In genomic region chr1:70206833-70207232, GRCh38 we compare ENCODE assay signal across 8 cellular contexts. TPM values are rescaled to one million over a fixed set of nuclear protein-coding genes. Genes with fewer than 3 reads are reported as not detected.
DNase-seq lines count a peak whose midpoint lies in the region; ATAC-seq and TF ChIP-seq lines count a peak whose summit lies in the region.
"Not testable (repeated sequence)": the region's sequence is repeated elsewhere in the genome, so short reads cannot be mapped to it uniquely, and the experiment has no call there.

No MANE protein-coding gene starts in this region.

- intact Hi-C loops in activated T-helper 2 cell treated with anti-CD3 and anti-CD28 coated beads, Interferon-gamma antibody, Interleukin-2, Interleukin-4, amounts not matched to agents 10 μg/mL and 5 μg/mL and 100 μg/mL, durations not matched to agents 14 hours and 24 hours and 36 hours (cut with micrococcal nuclease) = loop anchor here (5.0 kb wide), 1 partner anchor 205 kb away; the partner anchor contains the start of gene CTH
- intact Hi-C loops in dorsolateral prefrontal cortex (cut with DNase I) = loop anchor here in 1 of 2 donors (10.0 kb wide), 1 partner anchor 642 kb away; the partner anchor contains the start of gene LRRC7

- H3K27me3 ChIP-seq in RWPE2 (ENCODE audit: insufficient read depth, poor library complexity, severe bottlenecking); dorsolateral prefrontal cortex; hepatocyte: not testable (repeated sequence)

- not testable (repeated sequence) for H3K9me3 ChIP-seq in HEK293 (ENCODE audit: control insufficient read depth, insufficient read depth, low read depth, low read length); RWPE2 (ENCODE audit: severe bottlenecking); hepatocyte (ENCODE audit: low read depth)

- 84% methylated on average over 17 of the region's 17 CpGs for WGBS in hepatocyte (ENCODE audit: low lambda C conversion rate, missing lambda C conversion rate)

- peak overlapping the region; percentile 99 for H3K27ac Mint-ChIP-seq in activated T-helper 2 cell treated with anti-CD3 and anti-CD28 coated beads, Interferon-gamma antibody, Interleukin-2, Interleukin-4, amounts not matched to agents 10 μg/mL and 5 μg/mL and 100 μg/mL, durations not matched to agents 14 hours and 24 hours and 36 hours
- H3K27ac Mint-ChIP-seq in natural killer cell treated with Interleukin-12 subunit alpha and Interleukin-12 subunit beta and Interleukin-15 and Interleukin-18, amount 100 ng/mL, for 72 hours = peak overlapping the region; percentile 97 to 99
- H3K27ac Mint-ChIP-seq in stimulated activated naive CD8-positive, alpha-beta T cell treated with anti-CD3 and anti-CD28 coated beads, Interleukin-15, Interleukin-2, amounts not matched to agents 100 ng/mL and 50 ng/mL, for 24 hours = peak overlapping the region; percentile 96

- not testable (repeated sequence) for H2AFZ ChIP-seq in hepatocyte

- POLR2A ChIA-PET in AG04449 (lab: Yijun Ruan, JAX) (interaction anchor here (2.6 kb wide), 1 partner anchor 14 kb away, joined by 15 read pairs; the partner anchor contains the start of gene SRSF11), HEK293 (lab: Yijun Ruan, JAX) (interaction anchor here (1.8 to 3.3 kb wide), 3 partner anchors 14 to 204 kb away, joined by 6 to 29 read pairs (median 8); partner anchors contain the start of genes ANKRD13C, CTH and SRSF11)

- H3K4me2 ChIP-seq in hepatocyte = peak overlapping the region; percentile 92

- H3K4me1 ChIP-seq in HEK293 (ENCODE audit: control insufficient read depth, insufficient read depth, low read length); RWPE2 (ENCODE audit: insufficient read depth, poor library complexity, severe bottlenecking); hepatocyte (ENCODE audit: insufficient read depth): not testable (repeated sequence)

- H3K79me2 ChIP-seq in hepatocyte = peaks cover 92% of the 10 kb centered on the region

- peaks cover 54% of the 10 kb centered on the region for H3K4me1 Mint-ChIP-seq in activated T-helper 2 cell treated with anti-CD3 and anti-CD28 coated beads, Interferon-gamma antibody, Interleukin-2, Interleukin-4, amounts not matched to agents 10 μg/mL and 5 μg/mL and 100 μg/mL, durations not matched to agents 14 hours and 24 hours and 36 hours (ENCODE audit: low read depth)
- peaks cover 35 to 45% of the 10 kb centered on the region in 2 donors for H3K4me1 Mint-ChIP-seq in natural killer cell treated with Interleukin-12 subunit alpha and Interleukin-12 subunit beta and Interleukin-15 and Interleukin-18, amount 100 ng/mL, for 72 hours (ENCODE audit: low read depth in 2 of 2)
- H3K4me1 Mint-ChIP-seq in stimulated activated naive CD8-positive, alpha-beta T cell treated with anti-CD3 and anti-CD28 coated beads, Interleukin-15, Interleukin-2, amounts not matched to agents 100 ng/mL and 50 ng/mL, for 24 hours (ENCODE audit: low read depth) = peaks cover 82% of the 10 kb centered on the region

- DNase-seq in AG04449 (ENCODE audit: low read depth, low spot score); RWPE2 (ENCODE audit: low spot score); activated T-helper 2 cell treated with anti-CD3 and anti-CD28 coated beads, Interferon-gamma antibody, Interleukin-2, Interleukin-4, amounts not matched to agents 10 μg/mL and 5 μg/mL and 100 μg/mL, durations not matched to agents 14 hours and 24 hours and 36 hours (ENCODE audit: low spot score); dorsolateral prefrontal cortex; hepatocyte (ENCODE audit: low spot score); natural killer cell treated with Interleukin-12 subunit alpha and Interleukin-12 subunit beta and Interleukin-15 and Interleukin-18, amount 100 ng/mL, for 72 hours (ENCODE audit: low spot score): not testable (repeated sequence)

- not testable (repeated sequence) for H3K9me3 Mint-ChIP-seq in activated T-helper 2 cell treated with anti-CD3 and anti-CD28 coated beads, Interferon-gamma antibody, Interleukin-2, Interleukin-4, amounts not matched to agents 10 μg/mL and 5 μg/mL and 100 μg/mL, durations not matched to agents 14 hours and 24 hours and 36 hours; natural killer cell treated with Interleukin-12 subunit alpha and Interleukin-12 subunit beta and Interleukin-15 and Interleukin-18, amount 100 ng/mL, for 72 hours; stimulated activated naive CD8-positive, alpha-beta T cell treated with anti-CD3 and anti-CD28 coated beads, Interleukin-15, Interleukin-2, amounts not matched to agents 100 ng/mL and 50 ng/mL, for 24 hours

- peak overlapping the region; percentile 97 for H3K4me3 ChIP-seq in AG04449 (ENCODE audit: low read depth, low read length)
- H3K4me3 ChIP-seq in HEK293 (ENCODE audit: low read depth, low read length) = peak overlapping the region; percentile 91
- H3K4me3 ChIP-seq in RWPE2 (ENCODE audit: severe bottlenecking) = peak overlapping the region; percentile 81
- H3K4me3 ChIP-seq in dorsolateral prefrontal cortex = peak overlapping the region in 55 of 59 donors; percentile 65 to 99 (median 90)
- peak overlapping the region; percentile 83 for H3K4me3 ChIP-seq in hepatocyte

- peaks cover 32% of the 10 kb centered on the region for H3K36me3 Mint-ChIP-seq in activated T-helper 2 cell treated with anti-CD3 and anti-CD28 coated beads, Interferon-gamma antibody, Interleukin-2, Interleukin-4, amounts not matched to agents 10 μg/mL and 5 μg/mL and 100 μg/mL, durations not matched to agents 14 hours and 24 hours and 36 hours (ENCODE audit: low read depth)
- H3K36me3 Mint-ChIP-seq in natural killer cell treated with Interleukin-12 subunit alpha and Interleukin-12 subunit beta and Interleukin-15 and Interleukin-18, amount 100 ng/mL, for 72 hours = not testable (repeated sequence)
- H3K36me3 Mint-ChIP-seq in stimulated activated naive CD8-positive, alpha-beta T cell treated with anti-CD3 and anti-CD28 coated beads, Interleukin-15, Interleukin-2, amounts not matched to agents 100 ng/mL and 50 ng/mL, for 24 hours (ENCODE audit: low read depth) = peaks cover 30% of the 10 kb centered on the region

- H3K36me3 ChIP-seq in HEK293 (ENCODE audit: control insufficient read depth in 2 of 2, insufficient read depth in 1 of 2, low read length in 2 of 2) (peaks cover 8 to 26% of the 10 kb centered on the region in 2 experiments; a peak in 2 of 3 replicates), RWPE2 (ENCODE audit: low read depth) (peaks cover 32% of the 10 kb centered on the region)
- H3K36me3 ChIP-seq in hepatocyte (replicated peaks; ENCODE audit: insufficient read depth, low read depth) = not testable (repeated sequence)

- ATAC-seq in RWPE2 (ENCODE audit: low read depth); natural killer cell treated with Interleukin-12 subunit alpha and Interleukin-12 subunit beta and Interleukin-15 and Interleukin-18, amount 100 ng/mL, for 72 hours: not testable (repeated sequence)

- H3K27ac ChIP-seq in HEK293 (ENCODE audit: extremely low read depth, low read depth, low read length); RWPE2 (ENCODE audit: poor library complexity, severe bottlenecking): not testable (repeated sequence)
- H3K27ac ChIP-seq in dorsolateral prefrontal cortex (peak overlapping the region in 1 of 59 donors; percentile 87), hepatocyte (peak overlapping the region; percentile 99)

- not testable (repeated sequence) for H4K20me1 ChIP-seq in hepatocyte (ENCODE audit: insufficient read depth, poor library complexity, severe bottlenecking)

- CTCF ChIA-PET in AG04449 (lab: Yijun Ruan, JAX) = interaction anchor here (1.1 kb wide), 1 partner anchor 9 kb away, joined by 4 read pairs; no protein-coding TSS in a partner anchor
- CTCF ChIA-PET in HEK293 (lab: Yijun Ruan, JAX) = not testable (repeated sequence)

- H3K27me3 Mint-ChIP-seq in activated T-helper 2 cell treated with anti-CD3 and anti-CD28 coated beads, Interferon-gamma antibody, Interleukin-2, Interleukin-4, amounts not matched to agents 10 μg/mL and 5 μg/mL and 100 μg/mL, durations not matched to agents 14 hours and 24 hours and 36 hours (ENCODE audit: low read depth); natural killer cell treated with Interleukin-12 subunit alpha and Interleukin-12 subunit beta and Interleukin-15 and Interleukin-18, amount 100 ng/mL, for 72 hours; stimulated activated naive CD8-positive, alpha-beta T cell treated with anti-CD3 and anti-CD28 coated beads, Interleukin-15, Interleukin-2, amounts not matched to agents 100 ng/mL and 50 ng/mL, for 24 hours: not testable (repeated sequence)

- TF ChIP-seq CTCF in AG04449 (IDR thresholded peaks at IDR 0.05; ENCODE audit: insufficient read depth, low read length, missing control alignments); HEK293 (tag by site-specific recombination; IDR thresholded peaks at IDR 0.05); RWPE2 (IDR thresholded peaks at IDR 0.05; ENCODE audit: poor library complexity, severe bottlenecking); dorsolateral prefrontal cortex (IDR thresholded peaks at IDR 0.05 in 54 of 56, conservative IDR thresholded peaks at IDR 0.05 in 2 of 56; ENCODE audit: low read depth in 1 of 56, partially characterized antibody in 56 of 56); hepatocyte (IDR thresholded peaks at IDR 0.05; ENCODE audit: poor library complexity): not testable (repeated sequence)

- H3K4me3 Mint-ChIP-seq in activated T-helper 2 cell treated with anti-CD3 and anti-CD28 coated beads, Interferon-gamma antibody, Interleukin-2, Interleukin-4, amounts not matched to agents 10 μg/mL and 5 μg/mL and 100 μg/mL, durations not matched to agents 14 hours and 24 hours and 36 hours (ENCODE audit: low read depth) = peak overlapping the region; percentile 99
- H3K4me3 Mint-ChIP-seq in natural killer cell treated with Interleukin-12 subunit alpha and Interleukin-12 subunit beta and Interleukin-15 and Interleukin-18, amount 100 ng/mL, for 72 hours = peak overlapping the region; percentile 92
- H3K4me3 Mint-ChIP-seq in stimulated activated naive CD8-positive, alpha-beta T cell treated with anti-CD3 and anti-CD28 coated beads, Interleukin-15, Interleukin-2, amounts not matched to agents 100 ng/mL and 50 ng/mL, for 24 hours = peak overlapping the region; percentile 98

- H3K9me2 ChIP-seq in hepatocyte (replicated peaks; ENCODE audit: insufficient read depth) = not testable (repeated sequence)

RNA-seq across cellular contexts. Expression of gene LRRC40, which starts 1.5 kb away (rescaled TPM):
- total RNA-seq in activated T-helper 2 cell treated with anti-CD3 and anti-CD28 coated beads, Interferon-gamma antibody, Interleukin-2, Interleukin-4, amounts not matched to agents 10 μg/mL and 5 μg/mL and 100 μg/mL, durations not matched to agents 14 hours and 24 hours and 36 hours = 23.3 and 23.4 TPM in 2 replicates
- total RNA-seq in dorsolateral prefrontal cortex (10 to 100 TPM in 118 of 120 experiments, 1 to 10 TPM in 2; 7.4 to 28.2 (median 19.2) TPM), hepatocyte (23.0 and 24.4 TPM in 2 replicates)
- 9.7 and 11.2 TPM in 2 replicates for polyA plus RNA-seq in hepatocyte
- 10 to 100 TPM; 18.2 to 20.4 TPM for total RNA-seq in natural killer cell treated with Interleukin-12 subunit alpha and Interleukin-12 subunit beta and Interleukin-15 and Interleukin-18, amount 100 ng/mL, for 72 hours

RNA-seq across cellular contexts. Expression of gene SRSF11, which starts 14.3 kb away (rescaled TPM):
- total RNA-seq in activated T-helper 2 cell treated with anti-CD3 and anti-CD28 coated beads, Interferon-gamma antibody, Interleukin-2, Interleukin-4, amounts not matched to agents 10 μg/mL and 5 μg/mL and 100 μg/mL, durations not matched to agents 14 hours and 24 hours and 36 hours = 194 and 195 TPM in 2 replicates
- total RNA-seq in dorsolateral prefrontal cortex = 100 to 1,000 TPM; 105 to 267 (median 193) TPM
- total RNA-seq in hepatocyte = 149 and 185 TPM in 2 replicates
- 161 and 189 TPM in 2 replicates for polyA plus RNA-seq in hepatocyte
- total RNA-seq in natural killer cell treated with Interleukin-12 subunit alpha and Interleukin-12 subunit beta and Interleukin-15 and Interleukin-18, amount 100 ng/mL, for 72 hours = 100 to 1,000 TPM; 165 to 218 TPM
